1 cellular context compared by ENCODE assay signal in the genomic region with DNA sequence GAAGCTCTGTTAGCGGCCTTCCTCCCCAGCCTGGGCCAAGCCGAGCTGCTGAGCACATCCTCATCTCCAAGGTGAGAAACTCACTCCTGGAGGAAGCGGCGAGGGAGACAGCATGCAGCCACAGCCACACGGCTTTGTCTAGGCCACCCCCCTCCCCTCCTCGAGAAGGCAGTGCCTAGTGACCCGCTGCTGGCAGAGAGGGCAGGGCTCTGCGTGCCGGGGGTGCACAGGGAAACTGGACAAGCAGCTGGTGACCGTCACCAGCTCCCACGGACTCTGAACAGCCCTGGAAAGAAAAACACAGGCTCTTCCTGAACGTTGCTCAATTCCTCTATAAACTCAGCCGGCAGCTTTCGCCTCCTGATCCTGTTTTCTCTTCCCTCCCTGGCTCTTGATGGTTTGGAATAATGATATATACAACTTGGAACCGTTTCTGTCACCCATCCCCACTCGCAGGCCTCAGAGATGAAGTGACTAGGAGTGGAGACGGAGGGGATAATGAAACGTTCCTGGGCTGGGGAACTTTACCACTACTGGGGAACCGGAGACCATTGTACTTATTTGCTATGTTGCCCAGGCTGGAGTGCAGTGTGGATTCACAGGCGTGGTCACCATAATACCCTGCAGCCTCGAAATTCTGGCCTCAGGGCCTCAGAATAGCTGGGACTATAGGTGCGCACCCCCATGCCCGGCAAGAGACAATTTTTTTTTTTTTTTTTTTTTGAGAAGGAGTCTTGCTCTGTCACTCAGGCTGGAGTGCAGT.
TF ChIP-seq lines count a peak whose summit lies in the region.

No MANE protein-coding gene starts in this region.

TF ChIP-seq in HepG2, 621 proteins besides CTCF, POLR2A, EP300 and RAD21 (continued from another document and continues in another):
- TF ChIP-seq, protein P1, sequence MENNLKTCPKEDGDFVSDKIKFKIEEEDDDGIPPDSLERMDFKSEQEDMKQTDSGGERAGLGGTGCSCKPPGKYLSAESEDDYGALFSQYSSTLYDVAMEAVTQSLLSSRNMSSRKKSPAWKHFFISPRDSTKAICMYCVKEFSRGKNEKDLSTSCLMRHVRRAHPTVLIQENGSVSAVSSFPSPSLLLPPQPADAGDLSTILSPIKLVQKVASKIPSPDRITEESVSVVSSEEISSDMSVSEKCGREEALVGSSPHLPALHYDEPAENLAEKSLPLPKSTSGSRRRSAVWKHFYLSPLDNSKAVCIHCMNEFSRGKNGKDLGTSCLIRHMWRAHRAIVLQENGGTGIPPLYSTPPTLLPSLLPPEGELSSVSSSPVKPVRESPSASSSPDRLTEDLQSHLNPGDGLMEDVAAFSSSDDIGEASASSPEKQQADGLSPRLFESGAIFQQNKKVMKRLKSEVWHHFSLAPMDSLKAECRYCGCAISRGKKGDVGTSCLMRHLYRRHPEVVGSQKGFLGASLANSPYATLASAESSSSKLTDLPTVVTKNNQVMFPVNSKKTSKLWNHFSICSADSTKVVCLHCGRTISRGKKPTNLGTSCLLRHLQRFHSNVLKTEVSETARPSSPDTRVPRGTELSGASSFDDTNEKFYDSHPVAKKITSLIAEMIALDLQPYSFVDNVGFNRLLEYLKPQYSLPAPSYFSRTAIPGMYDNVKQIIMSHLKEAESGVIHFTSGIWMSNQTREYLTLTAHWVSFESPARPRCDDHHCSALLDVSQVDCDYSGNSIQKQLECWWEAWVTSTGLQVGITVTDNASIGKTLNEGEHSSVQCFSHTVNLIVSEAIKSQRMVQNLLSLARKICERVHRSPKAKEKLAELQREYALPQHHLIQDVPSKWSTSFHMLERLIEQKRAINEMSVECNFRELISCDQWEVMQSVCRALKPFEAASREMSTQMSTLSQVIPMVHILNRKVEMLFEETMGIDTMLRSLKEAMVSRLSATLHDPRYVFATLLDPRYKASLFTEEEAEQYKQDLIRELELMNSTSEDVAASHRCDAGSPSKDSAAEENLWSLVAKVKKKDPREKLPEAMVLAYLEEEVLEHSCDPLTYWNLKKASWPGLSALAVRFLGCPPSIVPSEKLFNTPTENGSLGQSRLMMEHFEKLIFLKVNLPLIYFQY (CRISPR knock-in tag; IDR thresholded peaks at IDR 0.05; ENCODE audit: borderline replicate concordance) = no peak
- TF ChIP-seq ZFP90 (CRISPR knock-in tag; IDR thresholded peaks at IDR 0.05; ENCODE audit: borderline replicate concordance) = no peak
- TF ChIP-seq, protein P2, sequence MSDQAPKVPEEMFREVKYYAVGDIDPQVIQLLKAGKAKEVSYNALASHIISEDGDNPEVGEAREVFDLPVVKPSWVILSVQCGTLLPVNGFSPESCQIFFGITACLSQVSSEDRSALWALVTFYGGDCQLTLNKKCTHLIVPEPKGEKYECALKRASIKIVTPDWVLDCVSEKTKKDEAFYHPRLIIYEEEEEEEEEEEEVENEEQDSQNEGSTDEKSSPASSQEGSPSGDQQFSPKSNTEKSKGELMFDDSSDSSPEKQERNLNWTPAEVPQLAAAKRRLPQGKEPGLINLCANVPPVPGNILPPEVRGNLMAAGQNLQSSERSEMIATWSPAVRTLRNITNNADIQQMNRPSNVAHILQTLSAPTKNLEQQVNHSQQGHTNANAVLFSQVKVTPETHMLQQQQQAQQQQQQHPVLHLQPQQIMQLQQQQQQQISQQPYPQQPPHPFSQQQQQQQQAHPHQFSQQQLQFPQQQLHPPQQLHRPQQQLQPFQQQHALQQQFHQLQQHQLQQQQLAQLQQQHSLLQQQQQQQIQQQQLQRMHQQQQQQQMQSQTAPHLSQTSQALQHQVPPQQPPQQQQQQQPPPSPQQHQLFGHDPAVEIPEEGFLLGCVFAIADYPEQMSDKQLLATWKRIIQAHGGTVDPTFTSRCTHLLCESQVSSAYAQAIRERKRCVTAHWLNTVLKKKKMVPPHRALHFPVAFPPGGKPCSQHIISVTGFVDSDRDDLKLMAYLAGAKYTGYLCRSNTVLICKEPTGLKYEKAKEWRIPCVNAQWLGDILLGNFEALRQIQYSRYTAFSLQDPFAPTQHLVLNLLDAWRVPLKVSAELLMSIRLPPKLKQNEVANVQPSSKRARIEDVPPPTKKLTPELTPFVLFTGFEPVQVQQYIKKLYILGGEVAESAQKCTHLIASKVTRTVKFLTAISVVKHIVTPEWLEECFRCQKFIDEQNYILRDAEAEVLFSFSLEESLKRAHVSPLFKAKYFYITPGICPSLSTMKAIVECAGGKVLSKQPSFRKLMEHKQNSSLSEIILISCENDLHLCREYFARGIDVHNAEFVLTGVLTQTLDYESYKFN (CRISPR knock-in tag; conservative IDR thresholded peaks at IDR 0.05) = peak; percentile 59
- TF ChIP-seq ELF3 (CRISPR knock-in tag; IDR thresholded peaks at IDR 0.05) = peak; percentile 85
- TF ChIP-seq, protein P3, sequence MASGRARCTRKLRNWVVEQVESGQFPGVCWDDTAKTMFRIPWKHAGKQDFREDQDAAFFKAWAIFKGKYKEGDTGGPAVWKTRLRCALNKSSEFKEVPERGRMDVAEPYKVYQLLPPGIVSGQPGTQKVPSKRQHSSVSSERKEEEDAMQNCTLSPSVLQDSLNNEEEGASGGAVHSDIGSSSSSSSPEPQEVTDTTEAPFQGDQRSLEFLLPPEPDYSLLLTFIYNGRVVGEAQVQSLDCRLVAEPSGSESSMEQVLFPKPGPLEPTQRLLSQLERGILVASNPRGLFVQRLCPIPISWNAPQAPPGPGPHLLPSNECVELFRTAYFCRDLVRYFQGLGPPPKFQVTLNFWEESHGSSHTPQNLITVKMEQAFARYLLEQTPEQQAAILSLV (CRISPR knock-in tag; IDR thresholded peaks at IDR 0.05; ENCODE audit: borderline replicate concordance) = 0 out of 2 replicates have a peak, but pooled peaks have one; percentile 24
- TF ChIP-seq MEIS2 (CRISPR knock-in tag; IDR thresholded peaks at IDR 0.05) = no peak
- TF ChIP-seq, protein P4, sequence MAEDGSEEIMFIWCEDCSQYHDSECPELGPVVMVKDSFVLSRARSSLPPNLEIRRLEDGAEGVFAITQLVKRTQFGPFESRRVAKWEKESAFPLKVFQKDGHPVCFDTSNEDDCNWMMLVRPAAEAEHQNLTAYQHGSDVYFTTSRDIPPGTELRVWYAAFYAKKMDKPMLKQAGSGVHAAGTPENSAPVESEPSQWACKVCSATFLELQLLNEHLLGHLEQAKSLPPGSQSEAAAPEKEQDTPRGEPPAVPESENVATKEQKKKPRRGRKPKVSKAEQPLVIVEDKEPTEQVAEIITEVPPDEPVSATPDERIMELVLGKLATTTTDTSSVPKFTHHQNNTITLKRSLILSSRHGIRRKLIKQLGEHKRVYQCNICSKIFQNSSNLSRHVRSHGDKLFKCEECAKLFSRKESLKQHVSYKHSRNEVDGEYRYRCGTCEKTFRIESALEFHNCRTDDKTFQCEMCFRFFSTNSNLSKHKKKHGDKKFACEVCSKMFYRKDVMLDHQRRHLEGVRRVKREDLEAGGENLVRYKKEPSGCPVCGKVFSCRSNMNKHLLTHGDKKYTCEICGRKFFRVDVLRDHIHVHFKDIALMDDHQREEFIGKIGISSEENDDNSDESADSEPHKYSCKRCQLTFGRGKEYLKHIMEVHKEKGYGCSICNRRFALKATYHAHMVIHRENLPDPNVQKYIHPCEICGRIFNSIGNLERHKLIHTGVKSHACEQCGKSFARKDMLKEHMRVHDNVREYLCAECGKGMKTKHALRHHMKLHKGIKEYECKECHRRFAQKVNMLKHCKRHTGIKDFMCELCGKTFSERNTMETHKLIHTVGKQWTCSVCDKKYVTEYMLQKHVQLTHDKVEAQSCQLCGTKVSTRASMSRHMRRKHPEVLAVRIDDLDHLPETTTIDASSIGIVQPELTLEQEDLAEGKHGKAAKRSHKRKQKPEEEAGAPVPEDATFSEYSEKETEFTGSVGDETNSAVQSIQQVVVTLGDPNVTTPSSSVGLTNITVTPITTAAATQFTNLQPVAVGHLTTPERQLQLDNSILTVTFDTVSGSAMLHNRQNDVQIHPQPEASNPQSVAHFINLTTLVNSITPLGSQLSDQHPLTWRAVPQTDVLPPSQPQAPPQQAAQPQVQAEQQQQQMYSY (CRISPR knock-in tag; IDR thresholded peaks at IDR 0.05) = no peak
- TF ChIP-seq CENPT (CRISPR knock-in tag; IDR thresholded peaks at IDR 0.05; ENCODE audit: low read depth) = no peak
- TF ChIP-seq HNRNPH1 (optimal IDR thresholded peaks at IDR 0.05; ENCODE audit: low read depth, low read length) = no peak
- TF ChIP-seq ZMYM2 (CRISPR knock-in tag; IDR thresholded peaks at IDR 0.05) = no peak
- TF ChIP-seq ASH2L (IDR thresholded peaks at IDR 0.05; ENCODE audit: insufficient read length, low read depth, low read length) = no peak
- TF ChIP-seq, protein P5, sequence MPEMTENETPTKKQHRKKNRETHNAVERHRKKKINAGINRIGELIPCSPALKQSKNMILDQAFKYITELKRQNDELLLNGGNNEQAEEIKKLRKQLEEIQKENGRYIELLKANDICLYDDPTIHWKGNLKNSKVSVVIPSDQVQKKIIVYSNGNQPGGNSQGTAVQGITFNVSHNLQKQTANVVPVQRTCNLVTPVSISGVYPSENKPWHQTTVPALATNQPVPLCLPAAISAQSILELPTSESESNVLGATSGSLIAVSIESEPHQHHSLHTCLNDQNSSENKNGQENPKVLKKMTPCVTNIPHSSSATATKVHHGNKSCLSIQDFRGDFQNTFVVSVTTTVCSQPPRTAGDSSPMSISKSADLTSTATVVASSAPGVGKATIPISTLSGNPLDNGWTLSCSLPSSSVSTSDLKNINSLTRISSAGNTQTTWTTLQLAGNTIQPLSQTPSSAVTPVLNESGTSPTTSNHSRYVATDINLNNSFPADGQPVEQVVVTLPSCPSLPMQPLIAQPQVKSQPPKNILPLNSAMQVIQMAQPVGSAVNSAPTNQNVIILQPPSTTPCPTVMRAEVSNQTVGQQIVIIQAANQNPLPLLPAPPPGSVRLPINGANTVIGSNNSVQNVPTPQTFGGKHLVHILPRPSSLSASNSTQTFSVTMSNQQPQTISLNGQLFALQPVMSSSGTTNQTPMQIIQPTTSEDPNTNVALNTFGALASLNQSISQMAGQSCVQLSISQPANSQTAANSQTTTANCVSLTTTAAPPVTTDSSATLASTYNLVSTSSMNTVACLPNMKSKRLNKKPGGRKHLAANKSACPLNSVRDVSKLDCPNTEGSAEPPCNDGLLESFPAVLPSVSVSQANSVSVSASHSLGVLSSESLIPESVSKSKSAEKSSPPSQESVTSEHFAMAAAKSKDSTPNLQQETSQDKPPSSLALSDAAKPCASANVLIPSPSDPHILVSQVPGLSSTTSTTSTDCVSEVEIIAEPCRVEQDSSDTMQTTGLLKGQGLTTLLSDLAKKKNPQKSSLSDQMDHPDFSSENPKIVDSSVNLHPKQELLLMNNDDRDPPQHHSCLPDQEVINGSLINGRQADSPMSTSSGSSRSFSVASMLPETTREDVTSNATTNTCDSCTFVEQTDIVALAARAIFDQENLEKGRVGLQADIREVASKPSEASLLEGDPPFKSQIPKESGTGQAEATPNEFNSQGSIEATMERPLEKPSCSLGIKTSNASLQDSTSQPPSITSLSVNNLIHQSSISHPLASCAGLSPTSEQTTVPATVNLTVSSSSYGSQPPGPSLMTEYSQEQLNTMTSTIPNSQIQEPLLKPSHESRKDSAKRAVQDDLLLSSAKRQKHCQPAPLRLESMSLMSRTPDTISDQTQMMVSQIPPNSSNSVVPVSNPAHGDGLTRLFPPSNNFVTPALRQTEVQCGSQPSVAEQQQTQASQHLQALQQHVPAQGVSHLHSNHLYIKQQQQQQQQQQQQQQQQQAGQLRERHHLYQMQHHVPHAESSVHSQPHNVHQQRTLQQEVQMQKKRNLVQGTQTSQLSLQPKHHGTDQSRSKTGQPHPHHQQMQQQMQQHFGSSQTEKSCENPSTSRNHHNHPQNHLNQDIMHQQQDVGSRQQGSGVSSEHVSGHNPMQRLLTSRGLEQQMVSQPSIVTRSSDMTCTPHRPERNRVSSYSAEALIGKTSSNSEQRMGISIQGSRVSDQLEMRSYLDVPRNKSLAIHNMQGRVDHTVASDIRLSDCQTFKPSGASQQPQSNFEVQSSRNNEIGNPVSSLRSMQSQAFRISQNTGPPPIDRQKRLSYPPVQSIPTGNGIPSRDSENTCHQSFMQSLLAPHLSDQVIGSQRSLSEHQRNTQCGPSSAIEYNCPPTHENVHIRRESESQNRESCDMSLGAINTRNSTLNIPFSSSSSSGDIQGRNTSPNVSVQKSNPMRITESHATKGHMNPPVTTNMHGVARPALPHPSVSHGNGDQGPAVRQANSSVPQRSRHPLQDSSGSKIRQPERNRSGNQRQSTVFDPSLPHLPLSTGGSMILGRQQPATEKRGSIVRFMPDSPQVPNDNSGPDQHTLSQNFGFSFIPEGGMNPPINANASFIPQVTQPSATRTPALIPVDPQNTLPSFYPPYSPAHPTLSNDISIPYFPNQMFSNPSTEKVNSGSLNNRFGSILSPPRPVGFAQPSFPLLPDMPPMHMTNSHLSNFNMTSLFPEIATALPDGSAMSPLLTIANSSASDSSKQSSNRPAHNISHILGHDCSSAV (CRISPR knock-in tag; IDR thresholded peaks at IDR 0.05; ENCODE audit: borderline replicate concordance) = no peak
- TF ChIP-seq KDM5A (IDR thresholded peaks at IDR 0.05; ENCODE audit: borderline replicate concordance, low read length) = no peak
- TF ChIP-seq TOE1 (CRISPR knock-in tag; IDR thresholded peaks at IDR 0.05) = no peak
- no peak for TF ChIP-seq MYNN (CRISPR knock-in tag; IDR thresholded peaks at IDR 0.05; ENCODE audit: low read depth)
- no peak for TF ChIP-seq ZNF431 (CRISPR knock-in tag; IDR thresholded peaks at IDR 0.05; ENCODE audit: borderline replicate concordance, low read depth)
- no peak for TF ChIP-seq SRF (IDR thresholded peaks at IDR 0.05; ENCODE audit: low read depth, low read length)
- no peak for TF ChIP-seq ZNF556 (CRISPR knock-in tag; IDR thresholded peaks at IDR 0.05; ENCODE audit: borderline replicate concordance)
- TF ChIP-seq ELF1 (CRISPR knock-in tag; IDR thresholded peaks at IDR 0.05) = 0 out of 2 replicates have a peak, but pooled peaks have one; percentile 37
- TF ChIP-seq CCAR2 (optimal IDR thresholded peaks at IDR 0.05; ENCODE audit: low read depth, low read length) = no peak
- no peak for TF ChIP-seq HOXA9 (CRISPR knock-in tag; IDR thresholded peaks at IDR 0.05; ENCODE audit: borderline replicate concordance)
- TF ChIP-seq NCOA2 (CRISPR knock-in tag; IDR thresholded peaks at IDR 0.05) = no peak
- no peak for TF ChIP-seq NR1H2 (CRISPR knock-in tag; IDR thresholded peaks at IDR 0.05; ENCODE audit: borderline replicate concordance, low read depth)
- 0 out of 2 replicates have a peak, but pooled peaks have one; percentile 15 for TF ChIP-seq ZNF772 (CRISPR knock-in tag; IDR thresholded peaks at IDR 0.05)
- TF ChIP-seq, protein P6, sequence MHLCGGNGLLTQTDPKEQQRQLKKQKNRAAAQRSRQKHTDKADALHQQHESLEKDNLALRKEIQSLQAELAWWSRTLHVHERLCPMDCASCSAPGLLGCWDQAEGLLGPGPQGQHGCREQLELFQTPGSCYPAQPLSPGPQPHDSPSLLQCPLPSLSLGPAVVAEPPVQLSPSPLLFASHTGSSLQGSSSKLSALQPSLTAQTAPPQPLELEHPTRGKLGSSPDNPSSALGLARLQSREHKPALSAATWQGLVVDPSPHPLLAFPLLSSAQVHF (CRISPR knock-in tag; IDR thresholded peaks at IDR 0.05) = no peak
- peak; percentile 65 for TF ChIP-seq ZFX (CRISPR knock-in tag; IDR thresholded peaks at IDR 0.05; ENCODE audit: low read depth)
- TF ChIP-seq ZNF331 (CRISPR knock-in tag; IDR thresholded peaks at IDR 0.05) = peak; percentile 39; the same call in 1 of the 2 replicates
- peak; percentile 17; the same call in 1 of the 2 replicates for TF ChIP-seq HOXA3 (CRISPR knock-in tag; IDR thresholded peaks at IDR 0.05)
